ENCODE assay signal across 1 cellular context in the genomic region with DNA sequence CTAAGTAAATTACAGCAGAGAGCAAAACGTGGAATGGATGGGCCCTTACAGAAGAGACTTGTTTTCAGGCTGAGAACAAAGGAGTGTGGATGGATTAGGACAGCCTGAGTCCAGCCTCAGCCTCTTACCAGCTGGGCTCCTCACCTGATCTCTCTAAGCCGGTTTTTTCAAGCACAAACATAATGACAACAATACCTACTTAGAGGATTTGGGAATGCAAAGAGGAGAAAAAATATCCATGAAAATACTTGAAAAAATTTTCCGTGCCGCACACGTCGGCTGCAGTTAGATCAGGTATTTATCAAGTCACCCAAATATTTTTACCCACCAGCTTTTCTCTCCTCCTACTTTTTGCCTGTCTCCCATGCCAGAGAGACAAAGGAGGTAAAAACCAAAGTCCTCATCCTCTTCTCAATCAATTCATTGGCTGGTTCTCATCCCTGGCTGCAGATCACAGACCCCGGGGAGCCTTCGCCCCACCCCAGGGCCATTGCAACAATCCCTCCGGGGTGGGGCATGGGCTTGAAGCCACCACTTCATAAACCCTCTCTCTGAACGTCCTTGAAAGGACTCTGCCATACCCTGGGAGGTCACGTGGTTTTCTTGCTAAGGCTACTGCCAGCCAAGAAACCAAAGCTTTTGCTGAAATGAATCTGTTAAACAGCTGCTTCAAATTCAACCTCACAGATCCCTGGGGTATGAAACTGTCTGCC.
TF ChIP-seq lines count a peak whose summit lies in the region.

No MANE protein-coding gene starts in this region.

TF ChIP-seq in HepG2, 621 proteins besides CTCF, POLR2A, EP300 and RAD21 (continued from another document and continues in another):
- TF ChIP-seq SNAPC4 (CRISPR knock-in tag; IDR thresholded peaks at IDR 0.05) = no peak
- no peak for TF ChIP-seq SIN3B (IDR thresholded peaks at IDR 0.05; ENCODE audit: low read length)
- TF ChIP-seq ZNF546 (CRISPR knock-in tag; conservative IDR thresholded peaks at IDR 0.05) = no peak
- 0 out of 2 replicates have a peak, but pooled peaks have one; percentile 33 for TF ChIP-seq HIC2 (CRISPR knock-in tag; IDR thresholded peaks at IDR 0.05; ENCODE audit: low read depth)
- no peak for TF ChIP-seq ZNF317 (CRISPR knock-in tag; IDR thresholded peaks at IDR 0.05)
- no peak for TF ChIP-seq ZSCAN22 (CRISPR knock-in tag; IDR thresholded peaks at IDR 0.05)
- TF ChIP-seq DNMT1 (CRISPR knock-in tag; IDR thresholded peaks at IDR 0.05) = no peak
- TF ChIP-seq CEBPG (CRISPR knock-in tag; IDR thresholded peaks at IDR 0.05) = peak; percentile 85
- TF ChIP-seq ZNF383 (CRISPR knock-in tag; IDR thresholded peaks at IDR 0.05; ENCODE audit: borderline replicate concordance) = no peak
- no peak for TF ChIP-seq ZNF280B (CRISPR knock-in tag; IDR thresholded peaks at IDR 0.05; ENCODE audit: borderline replicate concordance)
- TF ChIP-seq NFE2L1 (CRISPR knock-in tag; IDR thresholded peaks at IDR 0.05; ENCODE audit: borderline replicate concordance) = no peak
- TF ChIP-seq ZNF75D (CRISPR knock-in tag; IDR thresholded peaks at IDR 0.05; ENCODE audit: borderline replicate concordance) = no peak
- TF ChIP-seq ZBTB1 (CRISPR knock-in tag; IDR thresholded peaks at IDR 0.05; ENCODE audit: borderline replicate concordance) = no peak
- TF ChIP-seq ZNF432 (CRISPR knock-in tag; IDR thresholded peaks at IDR 0.05; ENCODE audit: borderline replicate concordance) = no peak
- TF ChIP-seq, protein P1, sequence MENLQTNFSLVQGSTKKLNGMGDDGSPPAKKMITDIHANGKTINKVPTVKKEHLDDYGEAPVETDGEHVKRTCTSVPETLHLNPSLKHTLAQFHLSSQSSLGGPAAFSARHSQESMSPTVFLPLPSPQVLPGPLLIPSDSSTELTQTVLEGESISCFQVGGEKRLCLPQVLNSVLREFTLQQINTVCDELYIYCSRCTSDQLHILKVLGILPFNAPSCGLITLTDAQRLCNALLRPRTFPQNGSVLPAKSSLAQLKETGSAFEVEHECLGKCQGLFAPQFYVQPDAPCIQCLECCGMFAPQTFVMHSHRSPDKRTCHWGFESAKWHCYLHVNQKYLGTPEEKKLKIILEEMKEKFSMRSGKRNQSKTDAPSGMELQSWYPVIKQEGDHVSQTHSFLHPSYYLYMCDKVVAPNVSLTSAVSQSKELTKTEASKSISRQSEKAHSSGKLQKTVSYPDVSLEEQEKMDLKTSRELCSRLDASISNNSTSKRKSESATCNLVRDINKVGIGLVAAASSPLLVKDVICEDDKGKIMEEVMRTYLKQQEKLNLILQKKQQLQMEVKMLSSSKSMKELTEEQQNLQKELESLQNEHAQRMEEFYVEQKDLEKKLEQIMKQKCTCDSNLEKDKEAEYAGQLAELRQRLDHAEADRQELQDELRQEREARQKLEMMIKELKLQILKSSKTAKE (CRISPR knock-in tag; IDR thresholded peaks at IDR 0.05; ENCODE audit: borderline replicate concordance) = no peak
- no peak for TF ChIP-seq FOSL1 (CRISPR knock-in tag; IDR thresholded peaks at IDR 0.05; ENCODE audit: borderline replicate concordance)
- no peak for TF ChIP-seq ZBTB46 (CRISPR knock-in tag; IDR thresholded peaks at IDR 0.05; ENCODE audit: borderline replicate concordance)
- 0 out of 2 replicates have a peak, but pooled peaks have one; percentile 43 for TF ChIP-seq ZNF878 (CRISPR knock-in tag; IDR thresholded peaks at IDR 0.05)
- TF ChIP-seq PHB2 (IDR thresholded peaks at IDR 0.05; ENCODE audit: partially characterized antibody) = no peak
- TF ChIP-seq TARDBP (CRISPR knock-in tag; IDR thresholded peaks at IDR 0.05) = no peak
- no peak for TF ChIP-seq NR2F2 (IDR thresholded peaks at IDR 0.05; ENCODE audit: borderline replicate concordance, low read depth)
- no peak for TF ChIP-seq DBP (CRISPR knock-in tag; IDR thresholded peaks at IDR 0.05; ENCODE audit: not compliant biosample characterization)
- TF ChIP-seq NFIB (CRISPR knock-in tag; IDR thresholded peaks at IDR 0.05; ENCODE audit: borderline replicate concordance) = no peak
- TF ChIP-seq SP1 (IDR thresholded peaks at IDR 0.05) = no peak
- no peak for TF ChIP-seq SP1 (CRISPR knock-in tag; IDR thresholded peaks at IDR 0.05)
- no peak for TF ChIP-seq ZNF12 (CRISPR knock-in tag; IDR thresholded peaks at IDR 0.05)
- no peak for TF ChIP-seq GFI1 (CRISPR knock-in tag; IDR thresholded peaks at IDR 0.05; ENCODE audit: borderline replicate concordance)
- no peak for TF ChIP-seq TAF15 (IDR thresholded peaks at IDR 0.05; ENCODE audit: low read depth, low read length, poor library complexity, severe bottlenecking)
- TF ChIP-seq ZBTB8A (CRISPR knock-in tag; IDR thresholded peaks at IDR 0.05; ENCODE audit: borderline replicate concordance, low read depth) = no peak
- TF ChIP-seq RXRA (CRISPR knock-in tag; IDR thresholded peaks at IDR 0.05) = peak; percentile 16; the same call in 1 of the 2 replicates
- no peak for TF ChIP-seq ZNF572 (CRISPR knock-in tag; IDR thresholded peaks at IDR 0.05)
- TF ChIP-seq ZNF740 (CRISPR knock-in tag; IDR thresholded peaks at IDR 0.05) = no peak
- no peak for TF ChIP-seq YY1 (IDR thresholded peaks at IDR 0.05; ENCODE audit: insufficient read depth, insufficient replicate concordance, low read depth, low read length)
- no peak for TF ChIP-seq SRY (CRISPR knock-in tag; IDR thresholded peaks at IDR 0.05)
- TF ChIP-seq ZNF142 (CRISPR knock-in tag; IDR thresholded peaks at IDR 0.05) = no peak
- no peak for TF ChIP-seq ZNF225 (CRISPR knock-in tag; IDR thresholded peaks at IDR 0.05)
- TF ChIP-seq CENPX (CRISPR knock-in tag; IDR thresholded peaks at IDR 0.05) = no peak
- TF ChIP-seq ZBTB3 (CRISPR knock-in tag; IDR thresholded peaks at IDR 0.05; ENCODE audit: borderline replicate concordance, low read depth) = no peak
- no peak for TF ChIP-seq POGZ (CRISPR knock-in tag; IDR thresholded peaks at IDR 0.05)
- TF ChIP-seq CBFB (CRISPR knock-in tag; IDR thresholded peaks at IDR 0.05) = no peak
